ENCODE assay signal across 1 cellular context in the genomic region with DNA sequence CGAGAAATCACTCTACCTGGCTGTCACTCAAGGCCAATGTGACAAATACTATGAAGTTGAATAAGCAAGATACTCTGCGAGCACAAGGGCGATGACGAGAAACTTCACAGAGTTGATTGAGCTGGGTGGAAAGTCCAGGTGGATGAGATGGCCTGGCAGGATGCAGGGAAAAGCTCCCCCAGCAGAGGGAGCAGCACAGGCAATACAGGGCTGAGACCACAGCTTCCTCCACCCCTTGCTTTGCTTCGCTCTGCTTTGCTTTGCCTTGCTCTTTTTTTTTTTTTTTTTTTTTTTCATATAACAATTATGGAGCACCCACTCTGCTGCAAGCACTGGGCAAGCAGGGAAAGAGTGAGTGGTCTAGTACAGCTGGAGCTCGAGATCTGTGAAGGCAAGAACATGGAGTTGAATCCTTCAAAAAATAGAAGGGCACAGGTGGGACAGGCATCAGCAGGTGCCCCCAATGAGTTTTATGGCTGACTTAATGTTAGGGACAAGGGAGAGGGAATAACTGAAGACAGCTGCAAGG.
TF ChIP-seq lines count a peak whose summit lies in the region.

No MANE protein-coding gene starts in this region.

TF ChIP-seq in HepG2, 621 proteins besides CTCF, POLR2A, EP300 and RAD21 (continued from another document and continues in another):
- TF ChIP-seq ZNF770 (CRISPR knock-in tag; IDR thresholded peaks at IDR 0.05) (no peak), ZBTB14 (CRISPR knock-in tag; IDR thresholded peaks at IDR 0.05) (no peak), ZBTB38 (CRISPR knock-in tag; IDR thresholded peaks at IDR 0.05) (no peak), SMAD9 (CRISPR knock-in tag; IDR thresholded peaks at IDR 0.05) (no peak), ZNF354B (CRISPR knock-in tag; IDR thresholded peaks at IDR 0.05) (no peak), ZNF256 (CRISPR knock-in tag; conservative IDR thresholded peaks at IDR 0.05) (no peak), NCOR1 (IDR thresholded peaks at IDR 0.05; ENCODE audit: borderline replicate concordance, low read length) (no peak), SNAPC2 (CRISPR knock-in tag; IDR thresholded peaks at IDR 0.05) (no peak), RNF2 (conservative IDR thresholded peaks at IDR 0.05; ENCODE audit: low read depth) (no peak), MIER3 (CRISPR knock-in tag; IDR thresholded peaks at IDR 0.05; ENCODE audit: borderline replicate concordance) (peak; percentile 61; the same call in 1 of the 2 replicates), HNF4G (IDR thresholded peaks at IDR 0.05; ENCODE audit: borderline replicate concordance, low read depth, low read length) (peak; percentile 62; the same call in 1 of the 2 replicates), HNF4G (CRISPR knock-in tag; IDR thresholded peaks at IDR 0.05; ENCODE audit: borderline replicate concordance, low read depth) (peak; percentile 55; the same call in 1 of the 2 replicates), BATF2 (CRISPR knock-in tag; IDR thresholded peaks at IDR 0.05) (no peak), MED13 (CRISPR knock-in tag; IDR thresholded peaks at IDR 0.05) (no peak), NR2F6 (IDR thresholded peaks at IDR 0.05) (no peak), NR2F6 (CRISPR knock-in tag; IDR thresholded peaks at IDR 0.05) (peak; percentile 28; the same call in 1 of the 2 replicates), CEBPG (CRISPR knock-in tag; IDR thresholded peaks at IDR 0.05) (no peak), JDP2 (CRISPR knock-in tag; IDR thresholded peaks at IDR 0.05; ENCODE audit: borderline replicate concordance) (no peak), THAP11 (CRISPR knock-in tag; IDR thresholded peaks at IDR 0.05) (peak; percentile 37; the same call in 1 of the 2 replicates), HMGXB4 (CRISPR knock-in tag; IDR thresholded peaks at IDR 0.05; ENCODE audit: borderline replicate concordance in 1 of 2, low read depth in 1 of 2) (peak in 1 of 2 experiments; percentile 69; a peak in 2 of 4 replicates), ZGPAT (CRISPR knock-in tag; IDR thresholded peaks at IDR 0.05) (0 out of 2 replicates have a peak, but pooled peaks have one; percentile 30), SIX1 (CRISPR knock-in tag; IDR thresholded peaks at IDR 0.05; ENCODE audit: borderline replicate concordance) (no peak), NKX3-1 (CRISPR knock-in tag; IDR thresholded peaks at IDR 0.05) (no peak), ZNF709 (CRISPR knock-in tag; IDR thresholded peaks at IDR 0.05) (no peak), ZMYM2 (CRISPR knock-in tag; IDR thresholded peaks at IDR 0.05) (no peak), ZNF562 (CRISPR knock-in tag; IDR thresholded peaks at IDR 0.05; ENCODE audit: borderline replicate concordance) (no peak), ELF3 (CRISPR knock-in tag; IDR thresholded peaks at IDR 0.05) (peak; percentile 36; the same call in 1 of the 2 replicates), ZNF547 (CRISPR knock-in tag; IDR thresholded peaks at IDR 0.05) (no peak), KDM2A (CRISPR knock-in tag; IDR thresholded peaks at IDR 0.05; ENCODE audit: borderline replicate concordance, low read depth) (peak; percentile 63; the same call in 1 of the 2 replicates), ZNF430 (CRISPR knock-in tag; IDR thresholded peaks at IDR 0.05) (no peak), ZKSCAN5 (CRISPR knock-in tag; IDR thresholded peaks at IDR 0.05) (no peak), NR2F2 (IDR thresholded peaks at IDR 0.05; ENCODE audit: borderline replicate concordance, low read depth) (no peak), REST (IDR thresholded peaks at IDR 0.05; ENCODE audit: borderline replicate concordance in 1 of 2, low read depth in 1 of 2, low read length in 2 of 2) (no peak), ZMYM3 (CRISPR knock-in tag; IDR thresholded peaks at IDR 0.05) (peak; percentile 30; the same call in 1 of the 2 replicates), FOXK1 (CRISPR knock-in tag; IDR thresholded peaks at IDR 0.05; ENCODE audit: borderline replicate concordance, low read depth) (no peak; the same call in 1 of the 2 replicates), SOX5 (CRISPR knock-in tag; IDR thresholded peaks at IDR 0.05; ENCODE audit: borderline replicate concordance) (peak; percentile 26; the same call in 1 of the 2 replicates), ZNF543 (CRISPR knock-in tag; IDR thresholded peaks at IDR 0.05) (no peak), ZNF652 (CRISPR knock-in tag; IDR thresholded peaks at IDR 0.05; ENCODE audit: borderline replicate concordance, low read depth) (no peak), DR1 (CRISPR knock-in tag; IDR thresholded peaks at IDR 0.05) (no peak), SOX6 (IDR thresholded peaks at IDR 0.05) (no peak), SOX6 (CRISPR knock-in tag; IDR thresholded peaks at IDR 0.05) (peak; percentile 38; the same call in 1 of the 2 replicates), HNF4A (CRISPR knock-in tag; IDR thresholded peaks at IDR 0.05) (peak; percentile 75), SALL2 (CRISPR knock-in tag; IDR thresholded peaks at IDR 0.05) (no peak), ZNF451 (CRISPR knock-in tag; IDR thresholded peaks at IDR 0.05) (no peak), RXRB (CRISPR knock-in tag; IDR thresholded peaks at IDR 0.05; ENCODE audit: borderline replicate concordance) (peak; percentile 33; the same call in 1 of the 2 replicates), SAP130 (CRISPR knock-in tag; IDR thresholded peaks at IDR 0.05; ENCODE audit: low read depth) (0 out of 2 replicates have a peak, but pooled peaks have one; percentile 17), TMF1 (CRISPR knock-in tag; IDR thresholded peaks at IDR 0.05; ENCODE audit: low read depth) (no peak)
- TF ChIP-seq, protein P1, sequence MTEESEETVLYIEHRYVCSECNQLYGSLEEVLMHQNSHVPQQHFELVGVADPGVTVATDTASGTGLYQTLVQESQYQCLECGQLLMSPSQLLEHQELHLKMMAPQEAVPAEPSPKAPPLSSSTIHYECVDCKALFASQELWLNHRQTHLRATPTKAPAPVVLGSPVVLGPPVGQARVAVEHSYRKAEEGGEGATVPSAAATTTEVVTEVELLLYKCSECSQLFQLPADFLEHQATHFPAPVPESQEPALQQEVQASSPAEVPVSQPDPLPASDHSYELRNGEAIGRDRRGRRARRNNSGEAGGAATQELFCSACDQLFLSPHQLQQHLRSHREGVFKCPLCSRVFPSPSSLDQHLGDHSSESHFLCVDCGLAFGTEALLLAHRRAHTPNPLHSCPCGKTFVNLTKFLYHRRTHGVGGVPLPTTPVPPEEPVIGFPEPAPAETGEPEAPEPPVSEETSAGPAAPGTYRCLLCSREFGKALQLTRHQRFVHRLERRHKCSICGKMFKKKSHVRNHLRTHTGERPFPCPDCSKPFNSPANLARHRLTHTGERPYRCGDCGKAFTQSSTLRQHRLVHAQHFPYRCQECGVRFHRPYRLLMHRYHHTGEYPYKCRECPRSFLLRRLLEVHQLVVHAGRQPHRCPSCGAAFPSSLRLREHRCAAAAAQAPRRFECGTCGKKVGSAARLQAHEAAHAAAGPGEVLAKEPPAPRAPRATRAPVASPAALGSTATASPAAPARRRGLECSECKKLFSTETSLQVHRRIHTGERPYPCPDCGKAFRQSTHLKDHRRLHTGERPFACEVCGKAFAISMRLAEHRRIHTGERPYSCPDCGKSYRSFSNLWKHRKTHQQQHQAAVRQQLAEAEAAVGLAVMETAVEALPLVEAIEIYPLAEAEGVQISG (CRISPR knock-in tag; IDR thresholded peaks at IDR 0.05): peak; percentile 27; the same call in 1 of the 2 replicates
- TF ChIP-seq, protein P2, sequence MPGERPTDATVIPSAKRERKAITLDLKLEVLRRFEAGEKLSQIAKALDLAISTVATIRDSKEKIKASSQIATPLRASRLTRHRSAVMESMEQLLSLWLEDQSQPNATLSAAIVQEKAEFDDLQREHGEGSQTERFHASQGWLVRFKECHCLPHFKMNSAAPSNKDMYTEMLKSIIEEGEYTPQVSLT (CRISPR knock-in tag; IDR thresholded peaks at IDR 0.05; ENCODE audit: borderline replicate concordance, low read depth): no peak
